Comparison of ENCODE assay signal across 8 cellular contexts in the genomic region with DNA sequence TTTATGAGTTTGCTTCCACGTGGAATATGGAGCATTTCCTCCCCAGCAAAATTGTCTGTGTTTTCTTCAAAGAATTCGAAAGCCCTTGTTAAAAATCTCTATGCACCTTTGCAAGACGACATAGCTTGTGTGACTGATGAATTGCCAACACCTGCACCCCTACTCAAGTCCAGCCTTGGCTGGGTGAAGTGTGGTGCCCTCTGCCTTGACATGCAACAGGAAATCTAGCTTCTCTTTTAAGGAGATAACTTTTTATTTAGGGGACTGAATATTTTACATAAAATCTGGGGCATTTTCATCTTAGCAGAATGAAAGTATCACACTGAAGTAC. TPM values are rescaled to one million over a fixed set of nuclear protein-coding genes. Genes with fewer than 3 reads are reported as not detected.
DNase-seq lines count a peak whose midpoint lies in the region; ATAC-seq and TF ChIP-seq lines count a peak whose summit lies in the region.

No MANE protein-coding gene starts in this region.

- H3K4me3 ChIP-seq in Loucy (ENCODE audit: low read length, poor library complexity, severe bottlenecking) (peak overlapping the region; percentile 76), muscle layer of colon (ENCODE audit: low read depth in 1 of 2, low read length in 2 of 2) (peak overlapping the region; percentile 61 to 89)

- H3K9me3 ChIP-seq in Loucy (ENCODE audit: insufficient read depth, low read depth, low read length) (no peaks in the 10 kb centered on the region), muscle layer of colon (ENCODE audit: low read length) (no peaks in the 10 kb centered on the region)

- H3K27me3 ChIP-seq in Loucy (ENCODE audit: insufficient read depth, low read length, poor library complexity, severe bottlenecking), result no peaks in the 10 kb centered on the region
- H3K27me3 ChIP-seq in muscle layer of colon (ENCODE audit: control insufficient read depth in 1 of 2, insufficient read depth in 2 of 2, low read length in 2 of 2), result no peaks in the 10 kb centered on the region

- TSS peak; percentile 50 for BruUV-seq in Calu3 (replicated peaks; lab: Mats Ljungman, UMichigan)

- H3F3A ChIP-seq in Loucy (ENCODE audit: low read depth), result no peaks in the 10 kb centered on the region

- H3K9ac ChIP-seq in Loucy (ENCODE audit: low read depth, low read length, poor library complexity, severe bottlenecking) (peak overlapping the region; percentile 73), muscle layer of colon (ENCODE audit: low read length) (peak overlapping the region; percentile 86)

- ATAC-seq in HG02610 (IDR thresholded peaks at IDR 0.05; ENCODE audit: unreplicated experiment), result no peak

- no peaks in the 10 kb centered on the region for H3K9me3 Mint-ChIP-seq in Calu3 (ENCODE audit: low read depth, unreplicated experiment)

- DNase-seq in Calu3 (peak; percentile 22), SKM-1 (lab: John Stamatoyannopoulos, UW; ENCODE audit: unreplicated experiment) (no peak), cerebellar cortex (ENCODE audit: low spot score) (no peak), NCI-H2171 (lab: John Stamatoyannopoulos, UW) (no peak)

- peaks cover 62% of the 10 kb centered on the region for H4K20me1 ChIP-seq in Loucy (ENCODE audit: insufficient read depth, low read length, poor library complexity, severe bottlenecking)

- H3K27ac Mint-ChIP-seq in Calu3 (ENCODE audit: unreplicated experiment), result peak overlapping the region; percentile 92

- peak overlapping the region; percentile 78 for H3K4me2 ChIP-seq in Loucy (ENCODE audit: low read depth, low read length, poor library complexity, severe bottlenecking)

- no peaks in the 10 kb centered on the region for H3K36me3 ChIP-seq in Loucy (ENCODE audit: insufficient read depth, low read length)
- H3K36me3 ChIP-seq in muscle layer of colon (ENCODE audit: insufficient read depth, low read length), result no peaks in the 10 kb centered on the region

- H3K27ac ChIP-seq in cingulate gyrus (ENCODE audit: low read depth, low read length), result peak overlapping the region; percentile 93
- peak overlapping the region; percentile 77 for H3K27ac ChIP-seq in muscle layer of colon (ENCODE audit: low read depth, low read length)

- intact Hi-C loops in Calu3 (cut with micrococcal nuclease; ENCODE audit: unreplicated experiment), result loop anchor here (2.0 to 5.0 kb wide), 2 partner anchors 75 to 121 kb away; no protein-coding TSS in a partner anchor

- TF ChIP-seq CTCF in Calu3 (IDR thresholded peaks at IDR 0.05; ENCODE audit: unreplicated experiment), result no peak
- TF ChIP-seq CTCF in Loucy (conservative IDR thresholded peaks at IDR 0.05; ENCODE audit: low read length), result no peak

- H3K9me2 ChIP-seq in Loucy (replicated peaks; ENCODE audit: low read depth, low read length), result no peaks in the 10 kb centered on the region

- CTCF ChIA-PET in Calu3 (lab: Charles Lee), result interaction anchor here (0.5 to 1.8 kb wide), 4 partner anchors 21 to 302 kb away, joined by 3 to 8 read pairs (median 4); no protein-coding TSS in a partner anchor

- peaks cover 40% of the 10 kb centered on the region for H3K4me1 Mint-ChIP-seq in Calu3 (ENCODE audit: low read depth, unreplicated experiment)

- H3K36me3 Mint-ChIP-seq in Calu3 (ENCODE audit: insufficient read depth, unreplicated experiment), result peaks cover 44% of the 10 kb centered on the region

- peak overlapping the region; percentile 86; the same call in 1 of the 2 replicates for H2AFZ ChIP-seq in Loucy (ENCODE audit: low read length)

- H3K4me3 Mint-ChIP-seq in Calu3 (ENCODE audit: low read depth, unreplicated experiment), result peak overlapping the region; percentile 85

- H3K79me2 ChIP-seq in Loucy (ENCODE audit: insufficient read depth, low read length), result peaks cover 79% of the 10 kb centered on the region

- no peaks in the 10 kb centered on the region for H3K27me3 Mint-ChIP-seq in Calu3 (ENCODE audit: unreplicated experiment)

- peaks cover 61% of the 10 kb centered on the region for H3K4me1 ChIP-seq in Loucy (ENCODE audit: insufficient read depth, low read length, poor library complexity, severe bottlenecking)
- H3K4me1 ChIP-seq in muscle layer of colon (ENCODE audit: insufficient read depth, low read length), result peaks cover 29% of the 10 kb centered on the region

RNA-seq across cellular contexts. Expression of a gene that starts 0.6 kb away (rescaled TPM):
- total RNA-seq in Calu3 (2022), result 61.7 and 65.1 TPM in 2 replicates

RNA-seq across cellular contexts. Expression of a gene that starts 1.4 kb away (rescaled TPM):
- 51.7 and 54.3 TPM in 2 replicates for total RNA-seq in Calu3 (2022)
